9 cellular contexts compared by ENCODE assay signal in genomic region chr2:212005077-212005671, GRCh38.
DNase-seq lines count a peak whose midpoint lies in the region; ATAC-seq and TF ChIP-seq lines count a peak whose summit lies in the region.
"Had no signal": no experiment of that assay in that cellular context is flagged by ENCODE, and none has a peak within 500 bp of the region (broad histone marks: within the 10 kb centered on the region; RNA-seq: fewer than 3 reads in every experiment).

No MANE protein-coding gene starts in this region.

- POLR2A ChIA-PET in WTC11 (lab: Charles Lee): no interaction called here

- no peaks in the 10 kb centered on the region for H3K9me3 Mint-ChIP-seq in WTC11

- no peak overlapping the region for H3K27ac Mint-ChIP-seq in WTC11
- H3K27ac Mint-ChIP-seq: B cell had no signal

- H3K4me1 Mint-ChIP-seq in WTC11: no peaks in the 10 kb centered on the region
- H3K4me1 Mint-ChIP-seq: B cell had no signal

- no peaks in the 10 kb centered on the region for H3K36me3 Mint-ChIP-seq in WTC11

- H3K27me3 Mint-ChIP-seq in WTC11 (ENCODE audit: low read depth): no peaks in the 10 kb centered on the region
- H3K27me3 Mint-ChIP-seq: B cell had no signal

- CTCF ChIA-PET in WTC11 (lab: Charles Lee): interaction anchor here (0.6 to 1.7 kb wide), 20 partner anchors 9 to 563 kb away, joined by 3 to 8 read pairs (median 4); no protein-coding TSS in a partner anchor

- H3K4me3 Mint-ChIP-seq in WTC11: no peak overlapping the region
- H3K4me3 Mint-ChIP-seq: B cell had no signal

- DNase-seq in NCI-H1436 (lab: John Stamatoyannopoulos, UW): peak; percentile 19
- no peak for DNase-seq in NCI-H1436 treated with DMSO at 0.1 percent for 48 hours (lab: John Stamatoyannopoulos, UW)
- DNase-seq in H4 (ENCODE audit: low spot score): peak; percentile 30
- DNase-seq in M059J (ENCODE audit: low read depth): peak; percentile 52
- DNase-seq in WTC11 (ENCODE audit: low spot score): peak; percentile 54
- DNase-seq in iris pigment epithelial cell (ENCODE audit: low read depth): peak; percentile 61

- ATAC-seq in WTC11 (peak; percentile 91), HG02840 (IDR thresholded peaks at IDR 0.05; ENCODE audit: low FRiP score, unreplicated experiment) (no peak), GM19023 (IDR thresholded peaks at IDR 0.05; ENCODE audit: unreplicated experiment) (no peak)

- TF ChIP-seq CTCF in WTC11 (IDR thresholded peaks at IDR 0.05): peak; percentile 23; the same call in 1 of the 2 replicates

TF ChIP-seq in WTC11, 78 proteins besides CTCF, POLR2A, EP300 and RAD21:
- no peak for TF ChIP-seq ZNF423 (CRISPR knock-in tag; IDR thresholded peaks at IDR 0.05)
- TF ChIP-seq HMGA2 (CRISPR knock-in tag; IDR thresholded peaks at IDR 0.05): no peak
- TF ChIP-seq ZNF232 (CRISPR knock-in tag; IDR thresholded peaks at IDR 0.05): no peak
- TF ChIP-seq FOXK1 (CRISPR knock-in tag; IDR thresholded peaks at IDR 0.05): no peak
- no peak for TF ChIP-seq ESRRA (CRISPR knock-in tag; IDR thresholded peaks at IDR 0.05; ENCODE audit: borderline replicate concordance)
- TF ChIP-seq NFYB (CRISPR knock-in tag; conservative IDR thresholded peaks at IDR 0.05; ENCODE audit: low read depth): no peak
- no peak for TF ChIP-seq JAZF1 (CRISPR knock-in tag; IDR thresholded peaks at IDR 0.05)
- TF ChIP-seq JUN (CRISPR knock-in tag; IDR thresholded peaks at IDR 0.05): no peak
- TF ChIP-seq CBFB (CRISPR knock-in tag; IDR thresholded peaks at IDR 0.05; ENCODE audit: low read depth): no peak
TF ChIP-seq in WTC11: peak in this region for 0.
